Comparison of ENCODE assay signal across 21 cellular contexts in the genomic region with DNA sequence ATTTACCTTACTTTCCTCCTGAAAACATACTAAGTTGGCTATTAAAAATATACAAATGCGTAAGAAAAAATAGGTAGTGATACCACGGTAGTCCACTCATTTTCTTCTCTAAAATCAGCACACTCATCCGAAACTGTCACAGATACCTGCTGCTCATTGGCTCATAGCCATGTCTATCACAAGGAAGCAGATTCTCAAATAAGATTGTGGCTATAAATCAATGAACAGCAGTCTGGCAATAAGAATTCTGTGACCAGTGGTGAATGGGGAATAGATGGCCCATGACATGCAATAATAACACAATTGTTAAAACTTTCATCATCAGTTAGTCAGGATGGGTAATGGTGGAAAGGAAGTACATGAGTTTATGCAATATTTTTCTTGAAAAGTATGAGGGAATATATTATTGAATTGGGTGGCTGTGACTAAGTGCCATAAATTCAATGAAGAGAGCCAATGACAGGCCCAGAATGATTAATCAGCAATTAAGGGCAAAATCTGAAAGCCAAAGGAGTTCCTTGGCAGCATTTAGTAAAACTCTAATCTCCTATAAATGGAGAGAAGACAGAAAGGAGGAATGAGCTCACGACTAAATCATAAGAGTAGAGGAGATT.
DNase-seq lines count a peak whose midpoint lies in the region; ATAC-seq and TF ChIP-seq lines count a peak whose summit lies in the region.
"Had no signal": no experiment of that assay in that cellular context is flagged by ENCODE, and none has a peak within 500 bp of the region (broad histone marks: within the 10 kb centered on the region; RNA-seq: fewer than 3 reads in every experiment).

No MANE protein-coding gene starts in this region.

- intact Hi-C loops in IMR-90 (cut with micrococcal nuclease) (loop anchor here (5.0 kb wide), 2 partner anchors 335 to 730 kb away; partner anchors contain the start of gene AGA), dorsolateral prefrontal cortex (cut with DNase I) (no loop called here)

- no peak overlapping the region for H3K4me3 ChIP-seq in IMR-90 (ENCODE audit: insufficient read depth, low read depth, low read length)
- H3K4me3 ChIP-seq in dorsolateral prefrontal cortex: no peak overlapping the region
- no peak overlapping the region for H3K4me3 ChIP-seq in coronary artery
- H3K4me3 ChIP-seq: body of pancreas, K562, Peyer's patch, prostate gland, spleen, vagina had no signal

- H2AK9ac ChIP-seq in IMR-90 (replicated peaks; ENCODE audit: low read depth, low read length, poor library complexity): no peak overlapping the region

- in situ Hi-C loops in IMR-90 (cut with MboI; ENCODE audit: low sequenced_read_pairs): loop anchor here (25.0 kb wide), 1 partner anchor 455 kb away; no protein-coding TSS in a partner anchor

- H2BK15ac ChIP-seq in IMR-90 (ENCODE audit: low read depth, low read length): no peak overlapping the region

- H3K14ac ChIP-seq in IMR-90 (replicated peaks; ENCODE audit: low read depth, low read length): no peak overlapping the region

- no peak for ATAC-seq in IMR-90 (ENCODE audit: low read depth)
- peak; percentile 68 for ATAC-seq in omental fat pad (ENCODE audit: low FRiP score)
- ATAC-seq: body of pancreas, K562, left lobe of liver had no signal

- H2BK120ac ChIP-seq in IMR-90 (ENCODE audit: low read depth, low read length): no peak overlapping the region

- no peak overlapping the region for H3K4me2 ChIP-seq in IMR-90 (ENCODE audit: low read depth, low read length)

- H3K18ac ChIP-seq in IMR-90 (ENCODE audit: low read depth, low read length): no peak overlapping the region

- DNase-seq in EH (ENCODE audit: low read depth) (peak; percentile 34), IMR-90 (no peak), cerebellar cortex (ENCODE audit: low spot score) (peak; percentile 24), omental fat pad (ENCODE audit: low spot score) (no peak), HK-2 (ENCODE audit: unreplicated experiment) (no peak), dorsolateral prefrontal cortex (no peak), NCI-H748 treated with DMSO at 0.1 percent for 48 hours (lab: John Stamatoyannopoulos, UW) (no peak), coronary artery (ENCODE audit: low spot score) (no peak)
- DNase-seq: activated CD4-positive, alpha-beta T cell treated with anti-CD3 and anti-CD28 coated beads for 1 hour; body of pancreas; cortex of kidney; DMS79 treated with DMSO at 0.1 percent for 48 hours; NCI-H187 treated with DMSO at 0.1 percent for 48 hours; NCI-H226; Peyer's patch; spleen; stimulated activated CD4-positive, alpha-beta T cell treated with anti-CD3 and anti-CD28 coated beads, Interleukin-4, amount 100 ng/mL, for 4 hours had no signal

- no peak overlapping the region for H2AK5ac ChIP-seq in IMR-90 (ENCODE audit: low read depth, low read length)

- H2BK20ac ChIP-seq in IMR-90 (ENCODE audit: low read depth, low read length): no peak overlapping the region

- H3K56ac ChIP-seq in IMR-90 (ENCODE audit: extremely low read depth, insufficient read depth, low read length): no peak overlapping the region

- CTCF ChIA-PET in IMR-90 (lab: Yijun Ruan, JAX): interaction anchor here (1.3 kb wide), 1 partner anchor 223 kb away, joined by 3 read pairs; no protein-coding TSS in a partner anchor

- no peaks in the 10 kb centered on the region for H3K27me3 ChIP-seq in IMR-90 (ENCODE audit: control insufficient read depth, insufficient read depth, low read length)
- no peaks in the 10 kb centered on the region for H3K27me3 ChIP-seq in dorsolateral prefrontal cortex
- H3K27me3 ChIP-seq: body of pancreas, Peyer's patch, spleen, vagina had no signal

- no peak for TF ChIP-seq RAD21 in IMR-90 (IDR thresholded peaks at IDR 0.05; ENCODE audit: low read length)

- no peak overlapping the region for H2BK5ac ChIP-seq in IMR-90 (ENCODE audit: low read depth, low read length, poor library complexity, severe bottlenecking)

- dilution Hi-C loops in IMR-90 (cut with HindIII; ENCODE audit: low sequenced_read_pairs, unreplicated experiment): no loop called here

- no TSS peak for BruUV-seq in IMR-90 (replicated peaks; lab: Mats Ljungman, UMichigan)

- H3K9ac ChIP-seq in IMR-90 (ENCODE audit: low read depth, low read length): no peak overlapping the region

- H3K4me1 ChIP-seq in IMR-90 (ENCODE audit: control insufficient read depth, insufficient read depth, low read length): no peaks in the 10 kb centered on the region
- H3K4me1 ChIP-seq: body of pancreas, Peyer's patch, prostate gland, spleen had no signal

- no peak overlapping the region for H3K27ac ChIP-seq in IMR-90 (ENCODE audit: insufficient read depth, low read length)
- H3K27ac ChIP-seq in dorsolateral prefrontal cortex: no peak overlapping the region
- no peak overlapping the region for H3K27ac ChIP-seq in coronary artery
- H3K27ac ChIP-seq: body of pancreas, Peyer's patch, prostate gland, spleen had no signal

- H2AFZ ChIP-seq in IMR-90 (replicated peaks; ENCODE audit: low read length, poor library complexity): no peak overlapping the region

- H3K9me3 ChIP-seq in IMR-90 (ENCODE audit: control insufficient read depth, insufficient read depth, low read length): peaks cover 4% of the 10 kb centered on the region
- H3K9me3 ChIP-seq: body of pancreas, Peyer's patch, prostate gland, vagina had no signal

- 80% methylated on average over 1 of the region's 4 CpGs; no CpG with 5 or more reads in 1 of the 2 experiments for WGBS in IMR-90 (ENCODE audit: extremely low coverage in 2 of 2, insufficient read length in 1 of 2), 2 experiments

- no peak overlapping the region for H3K4ac ChIP-seq in IMR-90 (ENCODE audit: low read depth, low read length)

- H4K91ac ChIP-seq in IMR-90 (ENCODE audit: insufficient read depth, low read depth, low read length): no peak overlapping the region

- no peak overlapping the region for H3K23ac ChIP-seq in IMR-90 (ENCODE audit: low read depth, low read length)

- TF ChIP-seq POLR2A in IMR-90 (IDR thresholded peaks at IDR 0.05; ENCODE audit: low read depth, low read length): no peak

- H4K5ac ChIP-seq in IMR-90 (ENCODE audit: low read depth, low read length): no peak overlapping the region

- H4K20me1 ChIP-seq in IMR-90 (ENCODE audit: insufficient read depth, low read length): no peaks in the 10 kb centered on the region

- H3K36me3 ChIP-seq in IMR-90 (ENCODE audit: control insufficient read depth, insufficient read depth, low read length): no peaks in the 10 kb centered on the region
- H3K36me3 ChIP-seq: Peyer's patch, prostate gland, spleen, vagina had no signal

- H3K79me1 ChIP-seq in IMR-90 (ENCODE audit: low read depth in 1 of 2, low read length in 2 of 2): no peaks in the 10 kb centered on the region

- H3K9me1 ChIP-seq in IMR-90 (ENCODE audit: insufficient read depth, low read length): no peaks in the 10 kb centered on the region

- POLR2A ChIA-PET in IMR-90 (lab: Charles Lee; ENCODE audit: unreplicated experiment): no interaction called here

- H4K8ac ChIP-seq in IMR-90 (ENCODE audit: low read depth in 2 of 2, low read length in 2 of 2): no peak overlapping the region

- no peak for TF ChIP-seq CTCF in IMR-90 (conservative IDR thresholded peaks at IDR 0.05; ENCODE audit: low read depth, low read length)
- TF ChIP-seq CTCF in omental fat pad (IDR thresholded peaks at IDR 0.05): no peak
- no peak for TF ChIP-seq CTCF in dorsolateral prefrontal cortex (IDR thresholded peaks at IDR 0.05 in 54 of 56, conservative IDR thresholded peaks at IDR 0.05 in 2 of 56; ENCODE audit: low read depth in 1 of 56, partially characterized antibody in 56 of 56)
- TF ChIP-seq CTCF in coronary artery (IDR thresholded peaks at IDR 0.05): no peak

TF ChIP-seq in IMR-90, 13 proteins besides CTCF, POLR2A, EP300 and RAD21:
- TF ChIP-seq MAFK (IDR thresholded peaks at IDR 0.05; ENCODE audit: low read depth, low read length) (peak; percentile 46), RCOR1 (IDR thresholded peaks at IDR 0.05; ENCODE audit: insufficient replicate concordance, low read length) (no peak), NFE2L2 (IDR thresholded peaks at IDR 0.05; ENCODE audit: low read depth, low read length) (no peak), CEBPB (IDR thresholded peaks at IDR 0.05; ENCODE audit: low read depth, low read length) (no peak), MXI1 (IDR thresholded peaks at IDR 0.05; ENCODE audit: borderline replicate concordance, low read depth, low read length) (no peak), BHLHE40 (IDR thresholded peaks at IDR 0.05; ENCODE audit: low read depth, low read length) (no peak), FOS (IDR thresholded peaks at IDR 0.05; ENCODE audit: low read depth, low read length) (no peak)
- TF ChIP-seq, protein P1, sequence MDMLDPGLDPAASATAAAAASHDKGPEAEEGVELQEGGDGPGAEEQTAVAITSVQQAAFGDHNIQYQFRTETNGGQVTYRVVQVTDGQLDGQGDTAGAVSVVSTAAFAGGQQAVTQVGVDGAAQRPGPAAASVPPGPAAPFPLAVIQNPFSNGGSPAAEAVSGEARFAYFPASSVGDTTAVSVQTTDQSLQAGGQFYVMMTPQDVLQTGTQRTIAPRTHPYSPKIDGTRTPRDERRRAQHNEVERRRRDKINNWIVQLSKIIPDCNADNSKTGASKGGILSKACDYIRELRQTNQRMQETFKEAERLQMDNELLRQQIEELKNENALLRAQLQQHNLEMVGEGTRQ (IDR thresholded peaks at IDR 0.05; ENCODE audit: low read depth, low read length): no peak

Comparison
In these comparisons a context has a peak if more than half of its experiments do, and no peak if none do; other contexts are left out.
1. DNase-seq: peak in EH (single experiment) and cerebellar cortex (single experiment); none in IMR-90 (single experiment), omental fat pad (single experiment), HK-2 (single experiment), dorsolateral prefrontal cortex (0 of 10), NCI-H748 treated with DMSO at 0.1 percent for 48 hours (single experiment) and coronary artery (single experiment).